In genomic region chr19:5891938-5892771, GRCh38 we compare ENCODE assay signal across 8 cellular contexts. TPM values are rescaled to one million over a fixed set of nuclear protein-coding genes. Genes with fewer than 3 reads are reported as not detected.
DNase-seq lines count a peak whose midpoint lies in the region; ATAC-seq and TF ChIP-seq lines count a peak whose summit lies in the region.

No MANE protein-coding gene starts in this region.

- no peaks in the 10 kb centered on the region for H3K9me3 Mint-ChIP-seq in CD8-positive, alpha-beta memory T cell
- no peaks in the 10 kb centered on the region for H3K9me3 Mint-ChIP-seq in effector memory CD8-positive, alpha-beta T cell

- intact Hi-C loops in Right ventricle myocardium inferior (cut with DNase I) (loop anchor here (1.0 kb wide), 1 partner anchor 88 kb away; no protein-coding TSS in a partner anchor), cardiac septum (cut with DNase I) (loop anchor here (1.0 to 5.0 kb wide), 2 partner anchors 65 to 87 kb away; partner anchors contain the start of gene NRTN)

- peaks cover 0 to 2% (median 2%) of the 10 kb centered on the region in 3 donors for H3K4me1 Mint-ChIP-seq in CD8-positive, alpha-beta memory T cell
- H3K4me1 Mint-ChIP-seq in effector memory CD8-positive, alpha-beta T cell (ENCODE audit: low read depth in 2 of 2), result peaks cover 0 to 6% of the 10 kb centered on the region in 2 donors

- peaks cover 4 to 7% of the 10 kb centered on the region in 2 donors for H3K27me3 Mint-ChIP-seq in CD8-positive, alpha-beta memory T cell
- no peaks in the 10 kb centered on the region for H3K27me3 Mint-ChIP-seq in effector memory CD8-positive, alpha-beta T cell

- POLR2A ChIA-PET in CD8-positive, alpha-beta memory T cell (lab: Charles Lee), result interaction anchor here (1.9 kb wide), 1 partner anchor 12 kb away, joined by 9 read pairs; the partner anchor contains the start of gene VMAC

- no peak overlapping the region for H3K4me3 Mint-ChIP-seq in CD8-positive, alpha-beta memory T cell
- H3K4me3 Mint-ChIP-seq in effector memory CD8-positive, alpha-beta T cell, result peak overlapping the region in 1 of 2 donors; percentile 23

- peaks cover 2% of the 10 kb centered on the region for H3K9me3 ChIP-seq in RWPE2 (ENCODE audit: severe bottlenecking)
- H3K9me3 ChIP-seq in CD8-positive, alpha-beta memory T cell (ENCODE audit: low read length), result no peaks in the 10 kb centered on the region

- H3K36me3 ChIP-seq in RWPE2 (ENCODE audit: low read depth), result peaks cover 5% of the 10 kb centered on the region; the same call in 1 of the 2 replicates
- no peaks in the 10 kb centered on the region for H3K36me3 ChIP-seq in CD8-positive, alpha-beta memory T cell (ENCODE audit: insufficient read depth, low read length)

- TF ChIP-seq CTCF in RWPE2 (IDR thresholded peaks at IDR 0.05; ENCODE audit: poor library complexity, severe bottlenecking) (peak; percentile 40), omental fat pad (IDR thresholded peaks at IDR 0.05) (peak in 2 of 3 donors; percentile 13 to 39)

- CTCF ChIA-PET in CD8-positive, alpha-beta memory T cell (lab: Charles Lee), result interaction anchor here (1.3 kb wide), 1 partner anchor 11 kb away, joined by 4 read pairs; the partner anchor contains the start of gene NDUFA11

- H3K27ac ChIP-seq in RWPE2 (ENCODE audit: poor library complexity, severe bottlenecking), result no peak overlapping the region
- no peak overlapping the region for H3K27ac ChIP-seq in CD8-positive, alpha-beta memory T cell (ENCODE audit: low read depth, low read length)

- ATAC-seq in Right ventricle myocardium inferior (peak; percentile 61), RWPE2 (ENCODE audit: low read depth) (peak; percentile 35; the same call in 2 of the 3 replicates), omental fat pad (ENCODE audit: low FRiP score) (no peak)
- ATAC-seq in effector memory CD8-positive, alpha-beta T cell (replicated peaks), result no peak

- peaks cover 0 to 27% (median 0%) of the 10 kb centered on the region in 3 donors for H3K36me3 Mint-ChIP-seq in CD8-positive, alpha-beta memory T cell
- peaks cover 8% of the 10 kb centered on the region for H3K36me3 Mint-ChIP-seq in effector memory CD8-positive, alpha-beta T cell (ENCODE audit: insufficient read depth)

- DNase-seq in Right ventricle myocardium inferior (ENCODE audit: missing footprints) (no peak), cardiac septum (ENCODE audit: low spot score) (no peak), RWPE2 (ENCODE audit: low spot score) (no peak), fibroblast of gingiva (ENCODE audit: low read depth) (peak; percentile 29), omental fat pad (ENCODE audit: low spot score) (no peak), COLO829 (ENCODE audit: low spot score) (no peak)
- no peak for DNase-seq in CD8-positive, alpha-beta memory T cell
- DNase-seq in effector memory CD8-positive, alpha-beta T cell, result no peak

- H3K27me3 ChIP-seq in RWPE2 (ENCODE audit: insufficient read depth, poor library complexity, severe bottlenecking), result no peaks in the 10 kb centered on the region
- no peaks in the 10 kb centered on the region for H3K27me3 ChIP-seq in CD8-positive, alpha-beta memory T cell (ENCODE audit: insufficient read depth, low read length, poor library complexity, severe bottlenecking)

- no peak overlapping the region for H3K4me3 ChIP-seq in RWPE2 (ENCODE audit: severe bottlenecking)
- no peak overlapping the region for H3K4me3 ChIP-seq in CD8-positive, alpha-beta memory T cell (ENCODE audit: low read length)

- H3K27ac Mint-ChIP-seq in CD8-positive, alpha-beta memory T cell, result peak overlapping the region in 1 of 8 donors; percentile 77
- peak overlapping the region in 1 of 2 donors; percentile 77 for H3K27ac Mint-ChIP-seq in effector memory CD8-positive, alpha-beta T cell

- no peaks in the 10 kb centered on the region for H3K4me1 ChIP-seq in RWPE2 (ENCODE audit: insufficient read depth, poor library complexity, severe bottlenecking)
- H3K4me1 ChIP-seq in CD8-positive, alpha-beta memory T cell (ENCODE audit: insufficient read depth, low read length), result no peaks in the 10 kb centered on the region

RNA-seq across cellular contexts. Expression of gene NDUFA11, which starts 11.4 kb away (rescaled TPM):
- total RNA-seq in Right ventricle myocardium inferior (571 TPM), cardiac septum (414 TPM), omental fat pad (100 to 1,000 TPM; 134 to 234 (median 190) TPM)
- total RNA-seq in CD8-positive, alpha-beta memory T cell, result 100 to 1,000 TPM; 216 to 232 TPM
- polyA plus RNA-seq in CD8-positive, alpha-beta memory T cell, result 399 TPM

RNA-seq across cellular contexts. Expression of gene VMAC, which starts 12.5 kb away (rescaled TPM):
- 1.6 TPM for total RNA-seq in Right ventricle myocardium inferior
- total RNA-seq in cardiac septum, result 2.4 TPM
- total RNA-seq in omental fat pad, result 10 to 100 TPM in 1 of 4 donors, 1 to 10 TPM in 3; 2.0 to 10.4 (median 4.6) TPM
- total RNA-seq in CD8-positive, alpha-beta memory T cell, result 1 to 10 TPM; 4.0 to 4.1 TPM
- 6.3 TPM for polyA plus RNA-seq in CD8-positive, alpha-beta memory T cell

RNA-seq across cellular contexts. Expression of gene FUT5, which starts 21.8 kb away (rescaled TPM):
- total RNA-seq in Right ventricle myocardium inferior, result not detected
- total RNA-seq in cardiac septum, result not detected
- total RNA-seq in omental fat pad, result not detected
- total RNA-seq in CD8-positive, alpha-beta memory T cell, result not detected
- polyA plus RNA-seq in CD8-positive, alpha-beta memory T cell, result not detected

RNA-seq across cellular contexts. Expression of gene CAPS, which starts 21.9 kb away (rescaled TPM):
- 3.8 TPM for total RNA-seq in Right ventricle myocardium inferior
- total RNA-seq in cardiac septum, result 2.7 TPM
- total RNA-seq in omental fat pad, result 1 to 10 TPM; 2.3 to 9.0 (median 4.6) TPM
- 1 to 10 TPM; 5.3 to 7.3 TPM for total RNA-seq in CD8-positive, alpha-beta memory T cell
- 2.7 TPM for polyA plus RNA-seq in CD8-positive, alpha-beta memory T cell

RNA-seq across cellular contexts. Expression of gene FUT3, which starts 40.9 kb away (rescaled TPM):
- total RNA-seq in Right ventricle myocardium inferior (not detected), cardiac septum (not detected), omental fat pad (not detected)
- total RNA-seq in CD8-positive, alpha-beta memory T cell, result not detected
- not detected for polyA plus RNA-seq in CD8-positive, alpha-beta memory T cell

Comparison
In these comparisons a context has a peak if more than half of its experiments do, and no peak if none do; other contexts are left out.
1. ATAC-seq: peak in Right ventricle myocardium inferior (single experiment) and RWPE2 (single experiment); none in omental fat pad (single experiment) and effector memory CD8-positive, alpha-beta T cell (single experiment).